In the genomic region with DNA sequence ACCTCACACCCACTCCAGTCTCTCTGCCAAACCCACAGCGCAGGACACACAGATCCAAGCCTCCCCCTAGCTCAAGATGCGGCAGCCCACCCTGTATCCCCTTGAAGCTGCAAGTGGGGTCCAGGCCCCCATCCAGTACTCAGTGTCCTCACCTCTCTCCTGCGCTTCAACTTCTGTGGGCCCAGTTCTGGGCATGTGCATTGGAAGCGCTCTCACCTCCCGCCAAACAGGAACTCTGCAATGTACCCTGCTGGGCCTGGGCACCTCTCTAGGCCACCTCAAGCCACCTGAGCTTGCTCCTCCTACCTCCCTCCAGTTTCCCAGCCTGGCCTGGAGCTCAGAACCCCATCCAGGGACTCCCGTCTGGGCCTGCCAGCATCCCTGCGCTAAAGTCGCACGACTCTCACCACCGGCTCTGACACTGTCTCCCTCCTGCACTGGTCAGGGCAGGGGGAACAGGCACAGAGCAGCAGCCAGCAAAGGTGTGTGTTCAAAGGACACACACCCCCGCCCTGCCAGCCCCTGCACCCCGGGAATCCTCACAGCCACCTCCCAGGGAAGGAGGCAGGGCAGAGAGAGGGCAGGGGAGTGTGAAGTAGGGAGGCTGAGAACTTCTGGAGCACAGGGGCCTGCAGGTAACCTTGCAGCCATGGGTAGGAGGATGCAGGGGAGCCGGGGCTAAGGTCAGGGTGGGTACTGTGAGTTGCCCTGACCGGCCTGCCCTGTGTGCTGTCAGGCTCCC, we compare ENCODE assay signal across 21 cellular contexts. TPM values are rescaled to one million over a fixed set of nuclear protein-coding genes. Genes with fewer than 3 reads are reported as not detected.
DNase-seq lines count a peak whose midpoint lies in the region; ATAC-seq and TF ChIP-seq lines count a peak whose summit lies in the region.
"Had no signal": no experiment of that assay in that cellular context is flagged by ENCODE, and none has a peak within 500 bp of the region (broad histone marks: within the 10 kb centered on the region; RNA-seq: fewer than 3 reads in every experiment).

No MANE protein-coding gene starts in this region.

- H3K27ac Mint-ChIP-seq in CD4-positive, alpha-beta memory T cell = peak overlapping the region in 5 of 7 donors; percentile 37 to 99 (median 75)
- peak overlapping the region; percentile 95 for H3K27ac Mint-ChIP-seq in activated CD8-positive, alpha-beta T cell treated with anti-CD3 and anti-CD28 coated beads, Interleukin-2, amount 10 ng/mL, durations not matched to agents 7 days and 5 days
- no peak overlapping the region for H3K27ac Mint-ChIP-seq in natural killer cell

- POLR2A ChIA-PET in CD4-positive, alpha-beta memory T cell (lab: Charles Lee; ENCODE audit: partially characterized antibody) = interaction anchor here (1.0 to 5.4 kb wide), 3 partner anchors 9 to 20 kb away, joined by 3 to 33 read pairs (median 11); no protein-coding TSS in a partner anchor
- POLR2A ChIA-PET in activated CD8-positive, alpha-beta T cell treated with anti-CD3 and anti-CD28 coated beads, Interleukin-2, amount 10 ng/mL, durations not matched to agents 7 days and 5 days (lab: Charles Lee) = no interaction called here

- H3K9me3 ChIP-seq in BLaER1 = no peaks in the 10 kb centered on the region
- no peaks in the 10 kb centered on the region for H3K9me3 ChIP-seq in CD4-positive, alpha-beta memory T cell (ENCODE audit: control insufficient read depth in 1 of 2, low read length in 2 of 2)
- H3K9me3 ChIP-seq: mucosa of descending colon, right atrium auricular region had no signal

- no peaks in the 10 kb centered on the region for H3K27me3 ChIP-seq in BLaER1
- no peaks in the 10 kb centered on the region for H3K27me3 ChIP-seq in CD4-positive, alpha-beta memory T cell (ENCODE audit: insufficient read depth, low read length)
- H3K27me3 ChIP-seq: right atrium auricular region had no signal

- H3K4me2 ChIP-seq in BLaER1 = peak overlapping the region; percentile 73
- H3K4me2 ChIP-seq: KMS-11 had no signal

- no peaks in the 10 kb centered on the region for H3K36me3 ChIP-seq in BLaER1
- H3K36me3 ChIP-seq in CD4-positive, alpha-beta memory T cell (ENCODE audit: insufficient read depth, low read length) = no peaks in the 10 kb centered on the region
- H3K36me3 ChIP-seq: right atrium auricular region had no signal

- no peak for DNase-seq in CD4-positive, alpha-beta memory T cell
- DNase-seq in activated CD8-positive, alpha-beta T cell treated with anti-CD3 and anti-CD28 coated beads, Interleukin-2, amount 10 ng/mL, durations not matched to agents 7 days and 5 days = no peak
- DNase-seq in natural killer cell (no peak), COLO829 (ENCODE audit: low spot score) (no peak), LoVo (ENCODE audit: low spot score) (no peak)
- no peak for DNase-seq in activated effector memory CD4-positive, alpha-beta T cell treated with anti-CD3 and anti-CD28 coated beads, Interleukin-2, amount 50 U/mL, for 16 hours
- DNase-seq: activated CD4-positive, alpha-beta T cell treated with anti-CD3 and anti-CD28 coated beads, Interleukin-2, amount 50 U/mL, for 48 hours; amniotic stem cell; left colon; mucosa of descending colon; NCI-H1105 treated with DMSO at 0.1 percent for 48 hours; NCI-H2107; NCI-H524 treated with DMSO at 0.1 percent for 48 hours had no signal

- intact Hi-C loops in CD4-positive, alpha-beta memory T cell (cut with micrococcal nuclease) = no loop called here
- intact Hi-C loops in natural killer cell (cut with micrococcal nuclease) = no loop called here

- peaks cover 34% of the 10 kb centered on the region for H3K4me1 ChIP-seq in BLaER1
- peaks cover 61% of the 10 kb centered on the region for H3K4me1 ChIP-seq in CD4-positive, alpha-beta memory T cell (ENCODE audit: insufficient read depth, low read length)
- H3K4me1 ChIP-seq: right atrium auricular region had no signal

- peaks cover 1 to 4% of the 10 kb centered on the region in 2 donors for H3K36me3 Mint-ChIP-seq in CD4-positive, alpha-beta memory T cell
- H3K36me3 Mint-ChIP-seq in activated CD8-positive, alpha-beta T cell treated with anti-CD3 and anti-CD28 coated beads, Interleukin-2, amount 10 ng/mL, durations not matched to agents 7 days and 5 days (ENCODE audit: low read depth) = peaks cover 5% of the 10 kb centered on the region
- no peaks in the 10 kb centered on the region for H3K36me3 Mint-ChIP-seq in natural killer cell

- H3K4me3 ChIP-seq in BLaER1 = no peak overlapping the region
- no peak overlapping the region for H3K4me3 ChIP-seq in CD4-positive, alpha-beta memory T cell (ENCODE audit: low read length in 2 of 2)
- H3K4me3 ChIP-seq: mucosa of descending colon, right atrium auricular region had no signal

- H3K4me3 Mint-ChIP-seq in CD4-positive, alpha-beta memory T cell = peak overlapping the region in 6 of 8 donors; percentile 35 to 88 (median 65)
- no peak overlapping the region for H3K4me3 Mint-ChIP-seq in activated CD8-positive, alpha-beta T cell treated with anti-CD3 and anti-CD28 coated beads, Interleukin-2, amount 10 ng/mL, durations not matched to agents 7 days and 5 days
- H3K4me3 Mint-ChIP-seq in natural killer cell = peak overlapping the region; percentile 55

- peaks cover 6 to 42% (median 24%) of the 10 kb centered on the region in 4 donors for H3K4me1 Mint-ChIP-seq in CD4-positive, alpha-beta memory T cell
- no peaks in the 10 kb centered on the region for H3K4me1 Mint-ChIP-seq in activated CD8-positive, alpha-beta T cell treated with anti-CD3 and anti-CD28 coated beads, Interleukin-2, amount 10 ng/mL, durations not matched to agents 7 days and 5 days (ENCODE audit: low read depth)
- peaks cover 6 to 22% of the 10 kb centered on the region in 2 donors for H3K4me1 Mint-ChIP-seq in natural killer cell

- H3K27ac ChIP-seq in BLaER1 = peak overlapping the region; percentile 72
- H3K27ac ChIP-seq in CD4-positive, alpha-beta memory T cell (ENCODE audit: low read depth, low read length) = peak overlapping the region; percentile 10
- H3K27ac ChIP-seq: KMS-11, right atrium auricular region had no signal

- H3K27me3 Mint-ChIP-seq in CD4-positive, alpha-beta memory T cell = no peaks in the 10 kb centered on the region
- peaks cover 2% of the 10 kb centered on the region for H3K27me3 Mint-ChIP-seq in activated CD8-positive, alpha-beta T cell treated with anti-CD3 and anti-CD28 coated beads, Interleukin-2, amount 10 ng/mL, durations not matched to agents 7 days and 5 days (ENCODE audit: low read depth)
- no peaks in the 10 kb centered on the region for H3K27me3 Mint-ChIP-seq in natural killer cell (ENCODE audit: low read depth in 2 of 2)

- CTCF ChIA-PET in CD4-positive, alpha-beta memory T cell (lab: Charles Lee; ENCODE audit: partially characterized antibody) = interaction anchor here (2.5 kb wide), 1 partner anchor 68 kb away, joined by 11 read pairs; no protein-coding TSS in a partner anchor
- CTCF ChIA-PET in activated CD8-positive, alpha-beta T cell treated with anti-CD3 and anti-CD28 coated beads, Interleukin-2, amount 10 ng/mL, durations not matched to agents 7 days and 5 days (lab: Charles Lee) = no interaction called here

- no peak for ATAC-seq in activated CD8-positive, alpha-beta T cell treated with anti-CD3 and anti-CD28 coated beads, Interleukin-2, amount 10 ng/mL, durations not matched to agents 7 days and 5 days
- no peak for ATAC-seq in natural killer cell
- ATAC-seq: left colon had no signal

- 0 out of 2 replicates have a peak overlapping the region, but pooled peaks have one; percentile 41 for H3K9ac ChIP-seq in BLaER1
- H3K9ac ChIP-seq: KMS-11 had no signal

- H3K9me3 Mint-ChIP-seq in CD4-positive, alpha-beta memory T cell = peaks cover 0 to 4% (median 1%) of the 10 kb centered on the region in 8 donors
- H3K9me3 Mint-ChIP-seq in activated CD8-positive, alpha-beta T cell treated with anti-CD3 and anti-CD28 coated beads, Interleukin-2, amount 10 ng/mL, durations not matched to agents 7 days and 5 days (ENCODE audit: insufficient read depth) = no peaks in the 10 kb centered on the region
- no peaks in the 10 kb centered on the region for H3K9me3 Mint-ChIP-seq in natural killer cell
- H3K9me3 Mint-ChIP-seq: activated T-helper 1 cell treated with anti-CD3 and anti-CD28 coated beads, Interleukin-12 subunit alpha, Interleukin-12 subunit beta, Interleukin-2, Interleukin-4 antibody, amounts not matched to agents 30 ng/mL and 10 ng/mL and 1 ng/mL, durations not matched to agents 14 hours and 24 hours and 36 hours had no signal

- H4K20me1 ChIP-seq in BLaER1 = no peaks in the 10 kb centered on the region

- no peak for TF ChIP-seq CTCF in natural killer cell (IDR thresholded peaks at IDR 0.05)

RNA-seq across cellular contexts. Expression of a gene that starts 51.7 kb away (rescaled TPM):
- total RNA-seq in CD4-positive, alpha-beta memory T cell = not detected
- not detected for polyA plus RNA-seq in CD4-positive, alpha-beta memory T cell
- not detected for total RNA-seq in activated CD8-positive, alpha-beta T cell treated with anti-CD3 and anti-CD28 coated beads, Interleukin-2, amount 10 ng/mL, durations not matched to agents 7 days and 5 days
- not detected for total RNA-seq in natural killer cell
- total RNA-seq: activated T-helper 1 cell treated with anti-CD3 and anti-CD28 coated beads, Interleukin-12 subunit alpha, Interleukin-12 subunit beta, Interleukin-2, Interleukin-4 antibody, amounts not matched to agents 30 ng/mL and 10 ng/mL and 1 ng/mL, durations not matched to agents 14 hours and 24 hours and 36 hours; cardiac septum; G401; HT-29; left colon; mucosa of descending colon; omental fat pad; right atrium auricular region had no signal

Comparison
In these comparisons a context has a peak if more than half of its experiments do, and no peak if none do; other contexts are left out.
1. H3K27ac Mint-ChIP-seq: peak in CD4-positive, alpha-beta memory T cell (5 of 7) and activated CD8-positive, alpha-beta T cell treated with anti-CD3 and anti-CD28 coated beads, Interleukin-2, amount 10 ng/mL, durations not matched to agents 7 days and 5 days (single experiment); none in natural killer cell (0 of 2).